Comparison of ENCODE assay signal across 14 cellular contexts in the genomic region with DNA sequence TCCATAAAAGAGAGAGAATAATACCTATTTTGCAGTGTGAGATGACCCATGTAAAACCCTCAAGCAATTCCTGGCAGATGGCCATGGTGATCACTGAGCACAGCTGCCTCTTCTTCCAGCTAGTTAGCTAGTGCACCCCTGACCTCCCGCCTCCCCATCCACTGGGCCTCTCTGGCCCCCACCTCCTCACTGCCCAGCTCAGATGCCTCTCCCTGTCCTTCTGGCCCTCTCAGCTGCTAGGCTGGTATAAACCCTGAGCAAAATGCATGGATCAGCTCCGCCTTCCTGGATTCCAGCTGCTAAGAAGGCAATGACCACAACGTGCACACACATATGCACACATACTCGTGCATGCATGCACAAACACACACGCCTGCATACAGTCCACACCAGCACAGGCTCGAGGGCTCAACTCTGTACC.
DNase-seq lines count a peak whose midpoint lies in the region; ATAC-seq lines count a peak whose summit lies in the region.
"Had no signal": no experiment of that assay in that cellular context is flagged by ENCODE, and none has a peak within 500 bp of the region (broad histone marks: within the 10 kb centered on the region; RNA-seq: fewer than 3 reads in every experiment).

No MANE protein-coding gene starts in this region.

- no peaks in the 10 kb centered on the region for H3K9me3 Mint-ChIP-seq in CD8-positive, alpha-beta memory T cell
- H3K9me3 Mint-ChIP-seq: activated naive CD4-positive, alpha-beta T cell treated with anti-CD3 and anti-CD28 coated beads for 36 hours had no signal

- H3K4me1 Mint-ChIP-seq in CD8-positive, alpha-beta memory T cell: peaks cover 19 to 42% (median 34%) of the 10 kb centered on the region in 3 donors

- H3K27ac Mint-ChIP-seq in CD8-positive, alpha-beta memory T cell: peak overlapping the region in 1 of 8 donors; percentile 23
- H3K27ac Mint-ChIP-seq: activated naive CD4-positive, alpha-beta T cell treated with anti-CD3 and anti-CD28 coated beads for 36 hours had no signal

- no peak overlapping the region for H3K4me3 ChIP-seq in SJCRH30
- H3K4me3 ChIP-seq in aorta (ENCODE audit: low read length in 2 of 2): no peak overlapping the region
- no peak overlapping the region for H3K4me3 ChIP-seq in CD8-positive, alpha-beta memory T cell (ENCODE audit: low read length)
- H3K4me3 ChIP-seq: dorsolateral prefrontal cortex, esophagus squamous epithelium, PC-9 had no signal

- H3K36me3 ChIP-seq in SJCRH30: no peaks in the 10 kb centered on the region
- H3K36me3 ChIP-seq in aorta (ENCODE audit: control insufficient read depth in 1 of 2, insufficient read depth in 2 of 2, low read length in 1 of 2): no peaks in the 10 kb centered on the region
- no peaks in the 10 kb centered on the region for H3K36me3 ChIP-seq in CD8-positive, alpha-beta memory T cell (ENCODE audit: insufficient read depth, low read length)
- H3K36me3 ChIP-seq: esophagus squamous epithelium had no signal

- H3K4me3 Mint-ChIP-seq in CD8-positive, alpha-beta memory T cell: no peak overlapping the region
- H3K4me3 Mint-ChIP-seq: activated naive CD4-positive, alpha-beta T cell treated with anti-CD3 and anti-CD28 coated beads for 36 hours had no signal

- no peak for ATAC-seq in aorta (ENCODE audit: low FRiP score)

- POLR2A ChIA-PET in CD8-positive, alpha-beta memory T cell (lab: Charles Lee): no interaction called here

- intact Hi-C loops in aorta (cut with DNase I): no loop called here

- H3K27ac ChIP-seq in SJCRH30 (no peak overlapping the region), aorta (ENCODE audit: low read depth in 1 of 2, low read length in 2 of 2) (no peak overlapping the region)
- no peak overlapping the region for H3K27ac ChIP-seq in CD8-positive, alpha-beta memory T cell (ENCODE audit: low read depth, low read length)
- H3K27ac ChIP-seq: dorsolateral prefrontal cortex, esophagus squamous epithelium, PC-9 had no signal

- H3K27me3 Mint-ChIP-seq in CD8-positive, alpha-beta memory T cell: no peaks in the 10 kb centered on the region

- H3K4me1 ChIP-seq in SJCRH30 (peaks cover 15% of the 10 kb centered on the region), aorta (ENCODE audit: control insufficient read depth in 1 of 2, insufficient read depth in 2 of 2, low read length in 2 of 2) (no peaks in the 10 kb centered on the region)
- H3K4me1 ChIP-seq in CD8-positive, alpha-beta memory T cell (ENCODE audit: insufficient read depth, low read length): peaks cover 9% of the 10 kb centered on the region

- H3K27me3 ChIP-seq in SJCRH30 (peaks cover 14% of the 10 kb centered on the region), aorta (ENCODE audit: control insufficient read depth in 1 of 2, insufficient read depth in 2 of 2, low read length in 1 of 2) (no peaks in the 10 kb centered on the region)
- no peaks in the 10 kb centered on the region for H3K27me3 ChIP-seq in CD8-positive, alpha-beta memory T cell (ENCODE audit: insufficient read depth, low read length, poor library complexity, severe bottlenecking)
- H3K27me3 ChIP-seq: dorsolateral prefrontal cortex, esophagus squamous epithelium had no signal

- 87 to 90% methylated on average over 6 of the region's 6 CpGs for WGBS in aorta, 2 donors

- H3K36me3 Mint-ChIP-seq in CD8-positive, alpha-beta memory T cell: no peaks in the 10 kb centered on the region

- H3K9me3 ChIP-seq in SJCRH30 (replicated peaks): no peaks in the 10 kb centered on the region
- H3K9me3 ChIP-seq in aorta (ENCODE audit: control insufficient read depth, low read length): no peaks in the 10 kb centered on the region
- H3K9me3 ChIP-seq in CD8-positive, alpha-beta memory T cell (ENCODE audit: low read length): no peaks in the 10 kb centered on the region
- H3K9me3 ChIP-seq: esophagus squamous epithelium had no signal

- CTCF ChIA-PET in CD8-positive, alpha-beta memory T cell (lab: Charles Lee): no interaction called here

- peak; percentile 50 for DNase-seq in activated effector memory CD4-positive, alpha-beta T cell treated with anti-CD3 and anti-CD28 coated beads, Interleukin-2, amount 50 U/mL, for 16 hours
- no peak for DNase-seq in activated effector memory CD4-positive, alpha-beta T cell treated with Interleukin-2 at 50 U/mL for 16 hours
- DNase-seq in SJCRH30 (peak; percentile 51 to 52), left kidney (ENCODE audit: low read depth, low spot score) (peak; percentile 64), aorta (peak; percentile 15 to 50), AG08396 (ENCODE audit: low spot score) (no peak)
- no peak for DNase-seq in CD8-positive, alpha-beta memory T cell
- DNase-seq: AML-193, esophagus squamous epithelium, NCI-H146, NCI-H510A treated with DMSO at 0.1 percent for 48 hours, PC-9 had no signal

Comparison
In these comparisons a context has a peak if more than half of its experiments do, and no peak if none do; other contexts are left out.
1. DNase-seq: peak in activated effector memory CD4-positive, alpha-beta T cell treated with anti-CD3 and anti-CD28 coated beads, Interleukin-2, amount 50 U/mL, for 16 hours (single experiment), SJCRH30 (2 of 2), left kidney (single experiment) and aorta (2 of 2); none in activated effector memory CD4-positive, alpha-beta T cell treated with Interleukin-2 at 50 U/mL for 16 hours (single experiment), CD8-positive, alpha-beta memory T cell (0 of 5) and AG08396 (single experiment).